23 cellular contexts compared by ENCODE assay signal in genomic region chr9:36739538-36740116, GRCh38.
DNase-seq lines count a peak whose midpoint lies in the region; ATAC-seq and TF ChIP-seq lines count a peak whose summit lies in the region.
"Had no signal": no experiment of that assay in that cellular context is flagged by ENCODE, and none has a peak within 500 bp of the region (broad histone marks: within the 10 kb centered on the region; RNA-seq: fewer than 3 reads in every experiment).

No MANE protein-coding gene starts in this region.

- H3K4me1 Mint-ChIP-seq in naive B cell: peaks cover 7 to 13% (median 11%) of the 10 kb centered on the region in 3 donors

- H3K4me1 ChIP-seq in BE2C (no peaks in the 10 kb centered on the region), HUES48 (ENCODE audit: control insufficient read depth, insufficient read depth, low read length) (no peaks in the 10 kb centered on the region; the same call in 1 of the 2 replicates)
- H3K4me1 ChIP-seq: right atrium auricular region had no signal

- H3K27me3 ChIP-seq in BE2C (no peaks in the 10 kb centered on the region), HUES48 (ENCODE audit: control insufficient read depth, insufficient read depth, low read length) (peaks cover 4% of the 10 kb centered on the region; the same call in 1 of the 2 replicates), dorsolateral prefrontal cortex (peaks cover 0 to 60% (median 16%) of the 10 kb centered on the region in 45 donors)
- H3K27me3 ChIP-seq: right atrium auricular region had no signal

- TF ChIP-seq CTCF in BE2C (IDR thresholded peaks at IDR 0.05; ENCODE audit: low read depth, low read length): no peak
- TF ChIP-seq CTCF in dorsolateral prefrontal cortex (IDR thresholded peaks at IDR 0.05 in 54 of 56, conservative IDR thresholded peaks at IDR 0.05 in 2 of 56; ENCODE audit: low read depth in 1 of 56, partially characterized antibody in 56 of 56): no peak

- no peak overlapping the region for H3K27ac Mint-ChIP-seq in naive B cell
- H3K27ac Mint-ChIP-seq: CD4-positive, CD25-positive, alpha-beta regulatory T cell; stimulated activated naive CD8-positive, alpha-beta T cell treated with anti-CD3 and anti-CD28 coated beads, Interleukin-15, Interleukin-2, amounts not matched to agents 100 ng/mL and 50 ng/mL, for 24 hours had no signal

- DNase-seq in BE2C (peak; percentile 42), dorsolateral prefrontal cortex (no peak), naive B cell (no peak), LoVo (ENCODE audit: low spot score) (no peak), NCI-H510A (lab: John Stamatoyannopoulos, UW) (no peak)
- no peak for DNase-seq in activated T-cell treated with anti-CD3 and anti-CD28 coated beads, Interleukin-2, amount 50 U/mL, for 1 hour
- DNase-seq: activated effector memory CD4-positive, alpha-beta T cell treated with anti-CD3 and anti-CD28 coated beads, Interleukin-2, amount 50 U/mL, for 16 hours; CD4-positive, CD25-positive, alpha-beta regulatory T cell; DMS53; effector CD4-positive, alpha-beta T cell; heart left ventricle; kidney; NCI-H2029; NCI-H510A treated with DMSO at 0.1 percent for 48 hours; SHP77 treated with DMSO at 0.1 percent for 48 hours; T-helper 2 cell had no signal

- H3K9me3 Mint-ChIP-seq in naive B cell: no peaks in the 10 kb centered on the region
- H3K9me3 Mint-ChIP-seq: CD4-positive, CD25-positive, alpha-beta regulatory T cell; stimulated activated naive CD8-positive, alpha-beta T cell treated with anti-CD3 and anti-CD28 coated beads, Interleukin-15, Interleukin-2, amounts not matched to agents 100 ng/mL and 50 ng/mL, for 24 hours had no signal

- no peak overlapping the region for H3K27ac ChIP-seq in HUES48 (ENCODE audit: low read depth, low read length)
- H3K27ac ChIP-seq in dorsolateral prefrontal cortex: no peak overlapping the region
- H3K27ac ChIP-seq: heart left ventricle, neutrophil, right atrium auricular region, upper lobe of left lung had no signal

- H3K4me3 ChIP-seq in BE2C (ENCODE audit: low read depth, low read length): peak overlapping the region; percentile 61
- peak overlapping the region; percentile 31; the same call in 1 of the 2 replicates for H3K4me3 ChIP-seq in HUES48 (ENCODE audit: low read depth, low read length)
- peak overlapping the region in 36 of 59 donors; percentile 7 to 57 (median 35) for H3K4me3 ChIP-seq in dorsolateral prefrontal cortex
- H3K4me3 ChIP-seq: heart left ventricle, right atrium auricular region, upper lobe of left lung had no signal

- H3K27me3 Mint-ChIP-seq in naive B cell: peaks cover 38 to 75% (median 55%) of the 10 kb centered on the region in 3 donors

- ATAC-seq in naive B cell (ENCODE audit: low read depth in 2 of 2) (peak; percentile 43 to 51), HG03139 (IDR thresholded peaks at IDR 0.05; ENCODE audit: unreplicated experiment) (no peak)
- ATAC-seq: activated CD4-positive, CD25-positive, alpha-beta regulatory T cell treated with anti-CD3 and anti-CD28 coated beads, Interleukin-2, amount 50 U/mL, for 24 hours; heart left ventricle had no signal

- H3K9me3 ChIP-seq in BE2C (no peaks in the 10 kb centered on the region), HUES48 (ENCODE audit: control insufficient read depth, insufficient read depth, low read length) (no peaks in the 10 kb centered on the region)
- H3K9me3 ChIP-seq: heart left ventricle, neutrophil, right atrium auricular region, upper lobe of left lung had no signal

- H3K36me3 ChIP-seq in BE2C (no peaks in the 10 kb centered on the region), HUES48 (ENCODE audit: control insufficient read depth, insufficient read depth, low read length) (no peaks in the 10 kb centered on the region)
- H3K36me3 ChIP-seq: heart left ventricle, neutrophil, right atrium auricular region, upper lobe of left lung had no signal

- no peak overlapping the region for H3K9ac ChIP-seq in HUES48 (ENCODE audit: low read depth, low read length)

- H3K4me3 Mint-ChIP-seq in naive B cell: peak overlapping the region in 7 of 8 donors; percentile 40 to 79 (median 71)
- H3K4me3 Mint-ChIP-seq: stimulated activated naive CD8-positive, alpha-beta T cell treated with anti-CD3 and anti-CD28 coated beads, Interleukin-15, Interleukin-2, amounts not matched to agents 100 ng/mL and 50 ng/mL, for 24 hours had no signal

- no peaks in the 10 kb centered on the region for H3K36me3 Mint-ChIP-seq in naive B cell
- H3K36me3 Mint-ChIP-seq: CD4-positive, CD25-positive, alpha-beta regulatory T cell had no signal

- intact Hi-C loops in dorsolateral prefrontal cortex (cut with DNase I): no loop called here
